In the genomic region with DNA sequence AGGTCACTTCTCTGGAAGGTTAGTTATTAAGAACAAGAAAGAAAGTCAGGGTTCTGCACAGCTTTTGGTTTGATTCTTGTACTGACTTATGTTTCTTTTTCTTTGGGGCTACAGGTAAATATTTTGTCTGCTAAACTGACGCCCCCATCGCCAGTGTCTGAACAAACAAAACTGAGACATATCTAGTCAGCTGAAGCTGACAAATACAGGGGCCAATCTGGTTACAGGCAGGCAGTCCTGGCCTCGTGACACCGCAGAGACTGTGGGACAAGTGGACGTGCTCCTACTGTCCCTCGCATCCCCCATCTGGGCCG, we compare ENCODE assay signal across 1 cellular context.
A peak's percentile ranks its signal among the peaks of the same experiment; 100 is the strongest.
TF ChIP-seq lines count a peak whose summit lies in the region.

No MANE protein-coding gene starts in this region.

TF ChIP-seq in K562, 482 proteins besides CTCF, POLR2A, EP300 and RAD21 (continued from another document):
- TF ChIP-seq PREB (CRISPR knock-in tag; IDR thresholded peaks at IDR 0.05) (peak; percentile 86; the same call in 1 of the 2 replicates), SRSF9 (IDR thresholded peaks at IDR 0.05; ENCODE audit: borderline replicate concordance, low read depth, low read length) (no peak), NFATC3 (IDR thresholded peaks at IDR 0.05) (no peak), BRD9 (IDR thresholded peaks at IDR 0.05; ENCODE audit: low read depth, partially characterized antibody) (no peak), PRMT5 (CRISPR knock-in tag; IDR thresholded peaks at IDR 0.05) (no peak), KAT7 (CRISPR knock-in tag; IDR thresholded peaks at IDR 0.05; ENCODE audit: borderline replicate concordance) (peak; percentile 84; the same call in 1 of the 2 replicates), STAT5A (IDR thresholded peaks at IDR 0.05; ENCODE audit: borderline replicate concordance, low read length) (no peak), MYC (IDR thresholded peaks at IDR 0.05; ENCODE audit: low read depth, low read length) (no peak), MYC (CRISPR knock-in tag; IDR thresholded peaks at IDR 0.05; ENCODE audit: borderline replicate concordance, low read depth) (0 out of 2 replicates have a peak, but pooled peaks have one; percentile 60), ZNF830 (CRISPR knock-in tag; IDR thresholded peaks at IDR 0.05) (no peak), NCOA6 (IDR thresholded peaks at IDR 0.05) (0 out of 2 replicates have a peak, but pooled peaks have one; percentile 49), HOXB6 (CRISPR knock-in tag; IDR thresholded peaks at IDR 0.05; ENCODE audit: borderline replicate concordance) (no peak), HMG20B (CRISPR knock-in tag; IDR thresholded peaks at IDR 0.05) (no peak), HSF4 (CRISPR knock-in tag; IDR thresholded peaks at IDR 0.05; ENCODE audit: borderline replicate concordance) (no peak), GTF2E2 (tag; IDR thresholded peaks at IDR 0.05) (no peak), CBFA2T2 (conservative IDR thresholded peaks at IDR 0.05) (no peak), ZNF407 (IDR thresholded peaks at IDR 0.05; ENCODE audit: low read depth) (no peak), ZNF696 (CRISPR knock-in tag; conservative IDR thresholded peaks at IDR 0.05) (no peak), SIX5 (IDR thresholded peaks at IDR 0.05; ENCODE audit: borderline replicate concordance in 1 of 2, insufficient read depth in 1 of 2, low read depth in 1 of 2, low read length in 2 of 2) (no peak), SMARCA4 (IDR thresholded peaks at IDR 0.05) (0 out of 2 replicates have a peak, but pooled peaks have one; percentile 19), TCF3 (CRISPR knock-in tag; IDR thresholded peaks at IDR 0.05) (no peak), IFI16 (CRISPR knock-in tag; IDR thresholded peaks at IDR 0.05) (no peak), PHF8 (IDR thresholded peaks at IDR 0.05; ENCODE audit: borderline replicate concordance, low read length) (no peak), TFAM (CRISPR knock-in tag; conservative IDR thresholded peaks at IDR 0.05) (no peak), ELF2 (CRISPR knock-in tag; IDR thresholded peaks at IDR 0.05) (no peak), ZNF644 (tag; IDR thresholded peaks at IDR 0.05; ENCODE audit: low read depth) (no peak)
- TF ChIP-seq, protein P1, sequence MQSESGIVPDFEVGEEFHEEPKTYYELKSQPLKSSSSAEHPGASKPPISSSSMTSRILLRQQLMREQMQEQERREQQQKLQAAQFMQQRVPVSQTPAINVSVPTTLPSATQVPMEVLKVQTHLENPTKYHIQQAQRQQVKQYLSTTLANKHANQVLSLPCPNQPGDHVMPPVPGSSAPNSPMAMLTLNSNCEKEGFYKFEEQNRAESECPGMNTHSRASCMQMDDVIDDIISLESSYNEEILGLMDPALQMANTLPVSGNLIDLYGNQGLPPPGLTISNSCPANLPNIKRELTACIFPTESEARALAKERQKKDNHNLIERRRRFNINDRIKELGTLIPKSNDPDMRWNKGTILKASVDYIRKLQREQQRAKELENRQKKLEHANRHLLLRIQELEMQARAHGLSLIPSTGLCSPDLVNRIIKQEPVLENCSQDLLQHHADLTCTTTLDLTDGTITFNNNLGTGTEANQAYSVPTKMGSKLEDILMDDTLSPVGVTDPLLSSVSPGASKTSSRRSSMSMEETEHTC (IDR thresholded peaks at IDR 0.05), result 0 out of 2 replicates have a peak, but pooled peaks have one; percentile 39
- TF ChIP-seq, protein P2, sequence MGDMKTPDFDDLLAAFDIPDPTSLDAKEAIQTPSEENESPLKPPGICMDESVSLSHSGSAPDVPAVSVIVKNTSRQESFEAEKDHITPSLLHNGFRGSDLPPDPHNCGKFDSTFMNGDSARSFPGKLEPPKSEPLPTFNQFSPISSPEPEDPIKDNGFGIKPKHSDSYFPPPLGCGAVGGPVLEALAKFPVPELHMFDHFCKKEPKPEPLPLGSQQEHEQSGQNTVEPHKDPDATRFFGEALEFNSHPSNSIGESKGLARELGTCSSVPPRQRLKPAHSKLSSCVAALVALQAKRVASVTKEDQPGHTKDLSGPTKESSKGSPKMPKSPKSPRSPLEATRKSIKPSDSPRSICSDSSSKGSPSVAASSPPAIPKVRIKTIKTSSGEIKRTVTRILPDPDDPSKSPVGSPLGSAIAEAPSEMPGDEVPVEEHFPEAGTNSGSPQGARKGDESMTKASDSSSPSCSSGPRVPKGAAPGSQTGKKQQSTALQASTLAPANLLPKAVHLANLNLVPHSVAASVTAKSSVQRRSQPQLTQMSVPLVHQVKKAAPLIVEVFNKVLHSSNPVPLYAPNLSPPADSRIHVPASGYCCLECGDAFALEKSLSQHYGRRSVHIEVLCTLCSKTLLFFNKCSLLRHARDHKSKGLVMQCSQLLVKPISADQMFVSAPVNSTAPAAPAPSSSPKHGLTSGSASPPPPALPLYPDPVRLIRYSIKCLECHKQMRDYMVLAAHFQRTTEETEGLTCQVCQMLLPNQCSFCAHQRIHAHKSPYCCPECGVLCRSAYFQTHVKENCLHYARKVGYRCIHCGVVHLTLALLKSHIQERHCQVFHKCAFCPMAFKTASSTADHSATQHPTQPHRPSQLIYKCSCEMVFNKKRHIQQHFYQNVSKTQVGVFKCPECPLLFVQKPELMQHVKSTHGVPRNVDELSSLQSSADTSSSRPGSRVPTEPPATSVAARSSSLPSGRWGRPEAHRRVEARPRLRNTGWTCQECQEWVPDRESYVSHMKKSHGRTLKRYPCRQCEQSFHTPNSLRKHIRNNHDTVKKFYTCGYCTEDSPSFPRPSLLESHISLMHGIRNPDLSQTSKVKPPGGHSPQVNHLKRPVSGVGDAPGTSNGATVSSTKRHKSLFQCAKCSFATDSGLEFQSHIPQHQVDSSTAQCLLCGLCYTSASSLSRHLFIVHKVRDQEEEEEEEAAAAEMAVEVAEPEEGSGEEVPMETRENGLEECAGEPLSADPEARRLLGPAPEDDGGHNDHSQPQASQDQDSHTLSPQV (IDR thresholded peaks at IDR 0.05), result peak; percentile 44; the same call in 1 of the 2 replicates
